ENCODE assay signal across 9 cellular contexts in genomic region chr18:74933930-74934329, GRCh38.
"Had no signal": no experiment of that assay in that cellular context is flagged by ENCODE, and none has a peak within 500 bp of the region (broad histone marks: within the 10 kb centered on the region; RNA-seq: fewer than 3 reads in every experiment).

No MANE protein-coding gene starts in this region.

- ATAC-seq: GM23338, K562 had no signal

- H3K27ac Mint-ChIP-seq: GM23338, H9 had no signal

- FAIRE-seq: H1, H54, HTR-8/SVneo, K562 had no signal

- H3K4me2 ChIP-seq: GM23338 had no signal

- H3K9me3 Mint-ChIP-seq: GM23338, H9 had no signal

- H3K4me3 Mint-ChIP-seq: GM23338, H9 had no signal

- H3K4me3 ChIP-seq: GM23338, K562 had no signal

- H2AFZ ChIP-seq: GM23338 had no signal

- DNase-seq: H9, HCEC 1CT, IMR-90, KG1 had no signal
